Comparison of ENCODE assay signal across 1 cellular context in the genomic region with DNA sequence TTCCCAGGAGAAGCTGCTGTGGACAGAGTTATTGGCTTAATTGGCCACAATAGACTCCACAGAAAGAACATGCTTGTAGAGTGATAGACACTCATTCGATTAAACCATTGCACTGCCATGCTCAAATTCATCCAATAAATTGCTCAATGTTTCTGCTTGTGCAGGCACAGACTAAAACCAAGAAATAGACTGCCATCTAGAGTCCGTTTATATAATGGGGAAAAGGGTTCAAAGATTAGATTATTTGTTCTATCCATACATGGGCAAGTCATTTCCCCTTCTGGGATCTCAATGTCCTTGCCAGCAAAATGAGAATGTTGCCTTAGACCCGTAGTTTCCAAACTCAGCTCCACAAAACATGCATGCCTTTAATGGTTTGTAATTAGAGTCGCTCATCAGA.
TF ChIP-seq lines count a peak whose summit lies in the region.

No MANE protein-coding gene starts in this region.

TF ChIP-seq in HepG2, 621 proteins besides CTCF, POLR2A, EP300 and RAD21:
- no peak for TF ChIP-seq RAD51 (IDR thresholded peaks at IDR 0.05; ENCODE audit: borderline replicate concordance)
- peak; percentile 26; the same call in 1 of the 2 replicates for TF ChIP-seq SMC3 (IDR thresholded peaks at IDR 0.05; ENCODE audit: low read length)
- peak; percentile 55 for TF ChIP-seq CEBPB (IDR thresholded peaks at IDR 0.05; ENCODE audit: borderline replicate concordance, low read depth, low read length)
- TF ChIP-seq SRF (IDR thresholded peaks at IDR 0.05; ENCODE audit: low read depth, low read length): peak; percentile 75
- no peak for TF ChIP-seq ZNF614 (CRISPR knock-in tag; IDR thresholded peaks at IDR 0.05; ENCODE audit: borderline replicate concordance)
- TF ChIP-seq, protein P1, sequence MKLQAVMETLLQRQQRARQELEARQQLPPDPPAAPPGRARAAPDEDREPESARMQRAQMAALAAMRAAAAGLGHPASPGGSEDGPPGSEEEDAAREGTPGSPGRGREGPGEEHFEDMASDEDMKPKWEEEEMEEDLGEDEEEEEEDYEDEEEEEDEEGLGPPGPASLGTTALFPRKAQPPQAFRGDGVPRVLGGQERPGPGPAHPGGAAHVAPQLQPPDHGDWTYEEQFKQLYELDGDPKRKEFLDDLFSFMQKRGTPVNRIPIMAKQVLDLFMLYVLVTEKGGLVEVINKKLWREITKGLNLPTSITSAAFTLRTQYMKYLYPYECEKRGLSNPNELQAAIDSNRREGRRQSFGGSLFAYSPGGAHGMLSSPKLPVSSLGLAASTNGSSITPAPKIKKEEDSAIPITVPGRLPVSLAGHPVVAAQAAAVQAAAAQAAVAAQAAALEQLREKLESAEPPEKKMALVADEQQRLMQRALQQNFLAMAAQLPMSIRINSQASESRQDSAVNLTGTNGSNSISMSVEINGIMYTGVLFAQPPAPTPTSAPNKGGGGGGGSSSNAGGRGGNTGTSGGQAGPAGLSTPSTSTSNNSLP (IDR thresholded peaks at IDR 0.05; ENCODE audit: low read depth, low read length): peak; percentile 47; the same call in 1 of the 2 replicates
- TF ChIP-seq JUND (CRISPR knock-in tag; IDR thresholded peaks at IDR 0.05): no peak
- peak; percentile 57; the same call in 1 of the 2 replicates for TF ChIP-seq CEBPG (CRISPR knock-in tag; IDR thresholded peaks at IDR 0.05)
- no peak for TF ChIP-seq JDP2 (CRISPR knock-in tag; IDR thresholded peaks at IDR 0.05; ENCODE audit: borderline replicate concordance)
- TF ChIP-seq STAG1 (CRISPR knock-in tag; IDR thresholded peaks at IDR 0.05): peak; percentile 60
